11 cellular contexts compared by ENCODE assay signal in genomic region chr10:63376560-63377304, GRCh38.
A peak's percentile ranks its signal among the peaks of the same experiment; 100 is the strongest.
DNase-seq lines count a peak whose midpoint lies in the region; ATAC-seq, FAIRE-seq and TF ChIP-seq lines count a peak whose summit lies in the region.
"Had no signal": no experiment of that assay in that cellular context is flagged by ENCODE, and none has a peak within 500 bp of the region (broad histone marks: within the 10 kb centered on the region; RNA-seq: fewer than 3 reads in every experiment).

No MANE protein-coding gene starts in this region.

- H3K4me2 ChIP-seq in keratinocyte (ENCODE audit: control insufficient read depth, extremely low read depth, insufficient read depth, low read depth, low read length): no peak overlapping the region
- H3K4me2 ChIP-seq: GM23338 had no signal

- no peak overlapping the region for H3K9ac ChIP-seq in keratinocyte (ENCODE audit: control insufficient read depth, extremely low read depth, insufficient read depth, low read length)

- no peak overlapping the region for H3K4me3 ChIP-seq in keratinocyte (ENCODE audit: control insufficient read depth in 2 of 3, extremely low read depth in 1 of 3, insufficient read depth in 2 of 3, low read depth in 1 of 3, low read length in 3 of 3)
- no peak overlapping the region for H3K4me3 ChIP-seq in gastrocnemius medialis
- H3K4me3 ChIP-seq: GM23338, pancreas had no signal

- in situ Hi-C loops in gastrocnemius medialis (cut with MboI; ENCODE audit: low sequenced_read_pairs in 4 of 4): no loop called here

- TF ChIP-seq POLR2A in gastrocnemius medialis (IDR thresholded peaks at IDR 0.05): no peak

- H3K27me3 ChIP-seq in keratinocyte (ENCODE audit: control insufficient read depth, extremely low read depth, insufficient read depth, low read length) (no peaks in the 10 kb centered on the region), gastrocnemius medialis (no peaks in the 10 kb centered on the region)
- H3K27me3 ChIP-seq: pancreas had no signal

- peak; percentile 98 for ATAC-seq in GM18498 (IDR thresholded peaks at IDR 0.05; ENCODE audit: unreplicated experiment)
- peak; percentile 98 for ATAC-seq in HG02588 (IDR thresholded peaks at IDR 0.05; ENCODE audit: unreplicated experiment)
- no peak for ATAC-seq in gastrocnemius medialis
- ATAC-seq: GM23338 had no signal

- H3K27ac ChIP-seq in keratinocyte (ENCODE audit: control insufficient read depth, insufficient read depth, low read length): no peak overlapping the region
- peak overlapping the region in 1 of 4 donors; percentile 8 for H3K27ac ChIP-seq in gastrocnemius medialis
- H3K27ac ChIP-seq: pancreas had no signal

- no peaks in the 10 kb centered on the region for H4K20me1 ChIP-seq in keratinocyte (ENCODE audit: control insufficient read depth, extremely low read depth, insufficient read depth, low read length)

- peaks cover 0 to 2% of the 10 kb centered on the region in 2 experiments for H3K36me3 ChIP-seq in keratinocyte (ENCODE audit: control insufficient read depth in 2 of 2, extremely low read depth in 1 of 2, insufficient read depth in 2 of 2, low read length in 2 of 2)
- no peaks in the 10 kb centered on the region for H3K36me3 ChIP-seq in gastrocnemius medialis
- H3K36me3 ChIP-seq: pancreas had no signal

- peaks cover 28% of the 10 kb centered on the region for H3K79me2 ChIP-seq in keratinocyte (ENCODE audit: control insufficient read depth, insufficient read depth, low read length)

- dilution Hi-C loops in keratinocyte (cut with MboI; ENCODE audit: extremely low pct_ligation_motif_present, low sequenced_read_pairs): no loop called here

- DNase-seq in NCI-H226: peak; percentile 22
- DNase-seq in keratinocyte (ENCODE audit: low read depth, low spot score): no peak
- DNase-seq in COLO829 (ENCODE audit: low spot score): no peak
- no peak for DNase-seq in stimulated activated CD4-positive, alpha-beta T cell treated with anti-CD3 and anti-CD28 coated beads, Interleukin-4, amount 100 ng/mL, for 1 hour
- no peak for DNase-seq in gastrocnemius medialis
- no peak for DNase-seq in activated gamma-delta T cell treated with Interleukin-2 at 50 U/mL for 16 hours
- DNase-seq: activated T-cell treated with anti-CD3 and anti-CD28 coated beads for 4 hours, pancreas had no signal

- intact Hi-C loops in gastrocnemius medialis (cut with DNase I; ENCODE audit: low total_unique reads): no loop called here

- FAIRE-seq in keratinocyte (lab: Jason Lieb, UNC): peak; percentile 84
- FAIRE-seq: pancreas had no signal

- no peaks in the 10 kb centered on the region for H3K9me1 ChIP-seq in keratinocyte (ENCODE audit: control insufficient read depth, extremely low read depth, insufficient read depth, low read length)

- H3K9me3 ChIP-seq in keratinocyte (ENCODE audit: control insufficient read depth, low read depth, low read length): no peaks in the 10 kb centered on the region
- no peaks in the 10 kb centered on the region for H3K9me3 ChIP-seq in gastrocnemius medialis
- H3K9me3 ChIP-seq: pancreas had no signal

- TF ChIP-seq CTCF in keratinocyte (optimal IDR thresholded peaks at IDR 0.05 in 1 of 3, IDR thresholded peaks at IDR 0.05 in 1 of 3, conservative IDR thresholded peaks at IDR 0.05 in 1 of 3; ENCODE audit: extremely low read depth in 1 of 3, insufficient read depth in 2 of 3, low read length in 3 of 3) (no peak), gastrocnemius medialis (IDR thresholded peaks at IDR 0.05 in 4 of 5, conservative IDR thresholded peaks at IDR 0.05 in 1 of 5) (no peak)

- H3K4me1 ChIP-seq in keratinocyte (ENCODE audit: control insufficient read depth, extremely low read depth, insufficient read depth, low read length) (peaks cover 8% of the 10 kb centered on the region), gastrocnemius medialis (peaks cover 0 to 4% of the 10 kb centered on the region in 2 donors)
- H3K4me1 ChIP-seq: pancreas had no signal

- no peak overlapping the region for H2AFZ ChIP-seq in keratinocyte (ENCODE audit: control insufficient read depth, low read length)
- H2AFZ ChIP-seq: GM23338 had no signal

Comparison
In these comparisons a context has a peak if more than half of its experiments do, and no peak if none do; other contexts are left out.
1. ATAC-seq: peak in GM18498 (single experiment) and HG02588 (single experiment); none in gastrocnemius medialis (0 of 2).